In the genomic region with DNA sequence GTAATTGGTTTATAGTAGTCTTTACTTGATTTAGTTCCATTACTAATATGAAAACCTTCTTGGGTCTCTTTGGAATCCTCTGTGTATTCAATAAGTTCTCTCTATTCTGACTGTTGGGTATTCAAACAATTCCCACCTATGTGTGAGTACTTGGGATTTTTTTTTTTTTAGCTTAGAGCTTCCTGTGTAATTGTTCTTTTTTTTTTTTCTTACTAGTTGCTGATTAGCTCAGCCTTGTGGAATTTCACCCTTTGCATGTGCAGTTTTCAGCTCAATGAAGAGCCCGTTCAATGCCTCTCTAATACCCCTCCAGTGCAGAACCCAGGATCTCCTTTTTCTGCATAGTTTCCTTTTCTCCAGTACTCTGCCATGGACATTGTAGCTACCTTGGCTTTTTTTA, we compare ENCODE assay signal across 16 cellular contexts.
A peak's percentile ranks its signal among the peaks of the same experiment; 100 is the strongest.
DNase-seq lines count a peak whose midpoint lies in the region; ATAC-seq and TF ChIP-seq lines count a peak whose summit lies in the region.
"Had no signal": no experiment of that assay in that cellular context is flagged by ENCODE, and none has a peak within 500 bp of the region (broad histone marks: within the 10 kb centered on the region; RNA-seq: fewer than 3 reads in every experiment).

No MANE protein-coding gene starts in this region.

- TF ChIP-seq EP300 in sigmoid colon (IDR thresholded peaks at IDR 0.05): no peak

- no peaks in the 10 kb centered on the region for H3K36me3 ChIP-seq in sigmoid colon

- no peak for TF ChIP-seq CTCF in epithelial cell of esophagus (IDR thresholded peaks at IDR 0.05; ENCODE audit: insufficient read depth, low read depth, low read length, missing control alignments)
- no peak for TF ChIP-seq CTCF in sigmoid colon (IDR thresholded peaks at IDR 0.05)

- no peaks in the 10 kb centered on the region for H3K4me1 ChIP-seq in sigmoid colon

- intact Hi-C loops in sigmoid colon (cut with DNase I): no loop called here

- DNase-seq in Daoy (ENCODE audit: low read depth): peak; percentile 15
- DNase-seq in NCI-H226: peak; percentile 41
- peak; percentile 40 for DNase-seq in epithelial cell of esophagus (ENCODE audit: low read depth)
- DNase-seq in lung microvascular endothelial cell (ENCODE audit: low read depth in 2 of 2): peak; percentile 44 to 46
- DNase-seq in stimulated activated CD4-positive, alpha-beta T cell treated with anti-CD3 and anti-CD28 coated beads, Interleukin-12 subunit alpha, Interleukin-12 subunit beta, amount 100 ng/mL, for 4 hours: no peak
- DNase-seq in activated T-cell treated with anti-CD3 and anti-CD28 coated beads for 4 hours: no peak
- DNase-seq in sigmoid colon: no peak
- DNase-seq: activated effector memory CD4-positive, alpha-beta T cell treated with Interleukin-2 at 50 U/mL for 16 hours; CD4-positive, alpha-beta T cell; DND-41; NCI-H1930; occipital lobe; SHP77; T-helper 17 cell had no signal

- no peaks in the 10 kb centered on the region for H3K9me3 ChIP-seq in sigmoid colon

- no peak for TF ChIP-seq POLR2A in sigmoid colon (IDR thresholded peaks at IDR 0.05)

- no peak for ATAC-seq in HG02610 (IDR thresholded peaks at IDR 0.05; ENCODE audit: unreplicated experiment)
- ATAC-seq: activated CD4-positive, CD25-positive, alpha-beta regulatory T cell treated with anti-CD3 and anti-CD28 coated beads, Interleukin-2, amount 50 U/mL, for 24 hours; T-helper 17 cell had no signal

- 75 to 84% methylated on average over 1 of the region's 1 CpG for WGBS in sigmoid colon, 2 donors

- no peak overlapping the region for H3K4me3 ChIP-seq in epithelial cell of esophagus (ENCODE audit: low read length)
- no peak overlapping the region for H3K4me3 ChIP-seq in sigmoid colon

- H3K27ac ChIP-seq in sigmoid colon: no peak overlapping the region

- H3K27me3 ChIP-seq in sigmoid colon: no peaks in the 10 kb centered on the region

Comparison
In these comparisons a context has a peak if more than half of its experiments do, and no peak if none do; other contexts are left out.
1. DNase-seq: peak in Daoy (single experiment), NCI-H226 (single experiment), epithelial cell of esophagus (single experiment) and lung microvascular endothelial cell (2 of 2); none in stimulated activated CD4-positive, alpha-beta T cell treated with anti-CD3 and anti-CD28 coated beads, Interleukin-12 subunit alpha, Interleukin-12 subunit beta, amount 100 ng/mL, for 4 hours (single experiment), activated T-cell treated with anti-CD3 and anti-CD28 coated beads for 4 hours (single experiment) and sigmoid colon (single experiment).